ENCODE assay signal across 27 cellular contexts in genomic region chr4:6023766-6024165, GRCh38. TPM values are rescaled to one million over a fixed set of nuclear protein-coding genes. Genes with fewer than 3 reads are reported as not detected.
A peak's percentile ranks its signal among the peaks of the same experiment; 100 is the strongest.
DNase-seq lines count a peak whose midpoint lies in the region; ATAC-seq, FAIRE-seq and TF ChIP-seq lines count a peak whose summit lies in the region.
"Had no signal": no experiment of that assay in that cellular context is flagged by ENCODE, and none has a peak within 500 bp of the region (broad histone marks: within the 10 kb centered on the region; RNA-seq: fewer than 3 reads in every experiment).

No MANE protein-coding gene starts in this region.

- H3K4me3 ChIP-seq in bronchial epithelial cell (ENCODE audit: low read depth, low read length) (no peak overlapping the region), breast epithelium (no peak overlapping the region)
- H3K4me3 ChIP-seq: A549; BLaER1 treated with 17β-estradiol and CSF1 and Interleukin-3, amounts not matched to agents 10 nM and 100 nM; MG63; SK-N-MC had no signal

- no peaks in the 10 kb centered on the region for H3K27me3 ChIP-seq in bronchial epithelial cell (ENCODE audit: control insufficient read depth, insufficient read depth, low read length)
- peaks cover 0 to 4% of the 10 kb centered on the region in 2 donors for H3K27me3 ChIP-seq in breast epithelium
- H3K27me3 ChIP-seq: BLaER1 treated with 17β-estradiol and CSF1 and Interleukin-3, amounts not matched to agents 10 nM and 100 nM; MG63 had no signal

- H3K4me1 ChIP-seq in breast epithelium: no peaks in the 10 kb centered on the region
- H3K4me1 ChIP-seq: A549; BLaER1 treated with 17β-estradiol and CSF1 and Interleukin-3, amounts not matched to agents 10 nM and 100 nM had no signal

- ATAC-seq in HG03457 (IDR thresholded peaks at IDR 0.05; ENCODE audit: unreplicated experiment): no peak
- ATAC-seq: A549 had no signal

- DNase-seq in 8988T (peak; percentile 49), EL (peak; percentile 36), bronchial epithelial cell (ENCODE audit: low read depth) (no peak), myocyte (ENCODE audit: low read depth) (peak; percentile 9), NCI-H1105 (lab: John Stamatoyannopoulos, UW) (no peak), NCI-H526 (lab: John Stamatoyannopoulos, UW) (no peak), breast epithelium (ENCODE audit: low spot score in 2 of 2) (no peak)
- DNase-seq: AML-193; CD4-positive, alpha-beta T cell; GDM1; H7; IMR-90; KG1; MG63; NCI-H1048; NCI-H1436; NCI-H187; NCI-H524; NCI-H774; SIG-M5 had no signal

- intact Hi-C loops in breast epithelium (cut with DNase I; ENCODE audit: low total_unique reads): loop anchor here (5.0 kb wide), 1 partner anchor 644 kb away; no protein-coding TSS in a partner anchor

- H3K36me3 ChIP-seq in bronchial epithelial cell (ENCODE audit: control insufficient read depth, insufficient read depth, low read length) (no peaks in the 10 kb centered on the region), breast epithelium (no peaks in the 10 kb centered on the region)
- H3K36me3 ChIP-seq: BLaER1 treated with 17β-estradiol and CSF1 and Interleukin-3, amounts not matched to agents 10 nM and 100 nM; MG63 had no signal

- peak; percentile 32 for FAIRE-seq in bronchial epithelial cell (lab: Jason Lieb, UNC)
- FAIRE-seq: A549, D721Med, GM12892, RCC 7860 had no signal

- TF ChIP-seq POLR2A in breast epithelium (IDR thresholded peaks at IDR 0.05): no peak

- no peaks in the 10 kb centered on the region for H3K9me3 ChIP-seq in breast epithelium
- H3K9me3 ChIP-seq: A549; BLaER1 treated with 17β-estradiol and CSF1 and Interleukin-3, amounts not matched to agents 10 nM and 100 nM; MG63 had no signal

- TF ChIP-seq CTCF in bronchial epithelial cell (IDR thresholded peaks at IDR 0.05; ENCODE audit: insufficient read depth, low read length, severe bottlenecking) (no peak), breast epithelium (IDR thresholded peaks at IDR 0.05) (no peak)

- H3K27ac ChIP-seq in breast epithelium: no peak overlapping the region
- H3K27ac ChIP-seq: A549; BLaER1 treated with 17β-estradiol and CSF1 and Interleukin-3, amounts not matched to agents 10 nM and 100 nM; SK-N-MC had no signal

RNA-seq across cellular contexts. Expression of gene C4orf50, which starts 5.5 kb away (rescaled TPM):
- total RNA-seq in bronchial epithelial cell: not detected in 2 replicates
- total RNA-seq in myocyte: 0.05 TPM in 2 replicates
- polyA plus RNA-seq in myocyte (2012): 0.03 TPM
- total RNA-seq in breast epithelium: under 1 TPM in 2 of 3 donors, not detected in 1; under 0.01 TPM
- total RNA-seq: IMR-90 had no signal
- polyA plus RNA-seq: A549, IMR-90 had no signal

Comparison
In these comparisons a context has a peak if more than half of its experiments do, and no peak if none do; other contexts are left out.
1. DNase-seq: peak in 8988T (single experiment), EL (single experiment) and myocyte (single experiment); none in bronchial epithelial cell (single experiment), NCI-H1105 (single experiment), NCI-H526 (0 of 2) and breast epithelium (0 of 2).